Comparison of ENCODE assay signal across 8 cellular contexts in genomic region chr16:4538386-4539235, GRCh38.
A peak's percentile ranks its signal among the peaks of the same experiment; 100 is the strongest.
DNase-seq lines count a peak whose midpoint lies in the region; ATAC-seq and TF ChIP-seq lines count a peak whose summit lies in the region.

CDIP1 (minus strand) TSS chr16:4538773; CDS start chr16:4514130, 24,643 bp downstream.

- peaks cover 9% of the 10 kb centered on the region for H3K9me3 Mint-ChIP-seq in nephron

- H3K9me3 ChIP-seq in Loucy (ENCODE audit: insufficient read depth, low read depth, low read length), result no peaks in the 10 kb centered on the region

- peaks cover 27% of the 10 kb centered on the region for H3K4me1 Mint-ChIP-seq in nephron

- peak within 1 kb of the TSS; percentile 81 for H3K4me3 ChIP-seq in Loucy (ENCODE audit: low read length, poor library complexity, severe bottlenecking)

- H3K4me3 Mint-ChIP-seq in nephron, result peak within 1 kb of the TSS; percentile 86 to 94 (median 87)

- TF ChIP-seq CTCF in Loucy (conservative IDR thresholded peaks at IDR 0.05; ENCODE audit: low read length) (no peak), nephron (IDR thresholded peaks at IDR 0.05; ENCODE audit: unreplicated experiment in 3 of 3) (no peak)

- peak; percentile 76 for ATAC-seq in GM21825 (IDR thresholded peaks at IDR 0.05; ENCODE audit: unreplicated experiment)
- ATAC-seq in stimulated activated naive CD8-positive, alpha-beta T cell treated with anti-CD3 and anti-CD28 coated beads, Interleukin-15, Interleukin-2, amounts not matched to agents 100 U/mL and 50 U/mL, for 24 hours, result peak; percentile 77

- peak within 1 kb of the TSS; percentile 94 for H2AFZ ChIP-seq in Loucy (ENCODE audit: low read length)

- no peaks in the 10 kb centered on the region for H3K36me3 ChIP-seq in Loucy (ENCODE audit: insufficient read depth, low read length)

- H3K9ac ChIP-seq in Loucy (ENCODE audit: low read depth, low read length, poor library complexity, severe bottlenecking), result peak within 1 kb of the TSS; percentile 82

- no peaks in the 10 kb centered on the region for H3F3A ChIP-seq in Loucy (ENCODE audit: low read depth)

- H3K27me3 Mint-ChIP-seq in nephron (ENCODE audit: low read depth), result peaks cover 12% of the 10 kb centered on the region

- peak within 1 kb of the TSS in 2 of 3 experiments; percentile 81 to 82 for H3K27ac Mint-ChIP-seq in nephron

- no peaks in the 10 kb centered on the region for H3K27me3 ChIP-seq in Loucy (ENCODE audit: insufficient read depth, low read length, poor library complexity, severe bottlenecking)

- peaks cover 21% of the 10 kb centered on the region for H3K36me3 Mint-ChIP-seq in nephron (ENCODE audit: low read depth)

- peaks cover 30% of the 10 kb centered on the region for H3K79me2 ChIP-seq in Loucy (ENCODE audit: insufficient read depth, low read length)

- H3K9me2 ChIP-seq in Loucy (replicated peaks; ENCODE audit: low read depth, low read length), result no peaks in the 10 kb centered on the region

- DNase-seq in DMS53 (lab: John Stamatoyannopoulos, UW), result peak; percentile 98
- DNase-seq in SIG-M5 (lab: John Stamatoyannopoulos, UW), result peak; percentile 8
- DNase-seq in activated gamma-delta T cell treated with Interleukin-2 at 50 U/mL for 16 hours, result peak; percentile 94
- peak; percentile 87 for DNase-seq in fibroblast of the conjunctiva (ENCODE audit: low read depth)
- peak; percentile 98 for DNase-seq in stimulated activated naive CD8-positive, alpha-beta T cell treated with anti-CD3 and anti-CD28 coated beads, Interleukin-15, Interleukin-2, amounts not matched to agents 100 U/mL and 50 U/mL, for 24 hours

- peak within 1 kb of the TSS; percentile 80 for H3K4me2 ChIP-seq in Loucy (ENCODE audit: low read depth, low read length, poor library complexity, severe bottlenecking)

- H3K4me1 ChIP-seq in Loucy (ENCODE audit: insufficient read depth, low read length, poor library complexity, severe bottlenecking), result peaks cover 11% of the 10 kb centered on the region

- no peaks in the 10 kb centered on the region for H4K20me1 ChIP-seq in Loucy (ENCODE audit: insufficient read depth, low read length, poor library complexity, severe bottlenecking)

Comparison
In these comparisons a context has a peak if more than half of its experiments do, and no peak if none do; other contexts are left out.
1. Peak in every context shown above with its lines: DNase-seq, ATAC-seq and H3K4me3 ChIP-seq.
2. DNase-seq: peak in every context shown above with its lines; median percentile 98 in DMS53; 98 in stimulated activated naive CD8-positive, alpha-beta T cell treated with anti-CD3 and anti-CD28 coated beads, Interleukin-15, Interleukin-2, amounts not matched to agents 100 U/mL and 50 U/mL, for 24 hours; 94 in activated gamma-delta T cell treated with Interleukin-2 at 50 U/mL for 16 hours; 87 in fibroblast of the conjunctiva; 8 in SIG-M5.